In genomic region chr5:57527875-57528274, GRCh38 we compare ENCODE assay signal across 33 cellular contexts.
DNase-seq lines count a peak whose midpoint lies in the region; TF ChIP-seq lines count a peak whose summit lies in the region.
"Had no signal": no experiment of that assay in that cellular context is flagged by ENCODE, and none has a peak within 500 bp of the region (broad histone marks: within the 10 kb centered on the region; RNA-seq: fewer than 3 reads in every experiment).

No MANE protein-coding gene starts in this region.

- H3K4me1 Mint-ChIP-seq in nephron progenitor cell, result peaks cover 58% of the 10 kb centered on the region
- H3K4me1 Mint-ChIP-seq in T-helper 2 cell treated with Interferon-gamma antibody and Interleukin-4, amounts not matched to agents 5 μg/mL and 100 μg/mL, for 36 hours (ENCODE audit: low read depth), result peaks cover 5% of the 10 kb centered on the region
- H3K4me1 Mint-ChIP-seq: B cell; CD14-positive monocyte; CD4-positive, alpha-beta memory T cell; CD4-positive, CD25-positive, alpha-beta regulatory T cell; CD8-positive, alpha-beta memory T cell had no signal

- no peak for TF ChIP-seq CTCF in HEK293 (tag by site-specific recombination; IDR thresholded peaks at IDR 0.05)
- TF ChIP-seq CTCF in nephron progenitor cell (IDR thresholded peaks at IDR 0.05), result no peak

- POLR2A ChIA-PET in HEK293 (lab: Yijun Ruan, JAX), result no interaction called here

- peaks cover 5% of the 10 kb centered on the region for H3K9me3 Mint-ChIP-seq in nephron progenitor cell
- H3K9me3 Mint-ChIP-seq in T-helper 2 cell treated with Interferon-gamma antibody and Interleukin-4, amounts not matched to agents 5 μg/mL and 100 μg/mL, for 36 hours, result no peaks in the 10 kb centered on the region
- H3K9me3 Mint-ChIP-seq: CD4-positive, alpha-beta T cell; CD8-positive, alpha-beta T cell had no signal

- H3K4me1 ChIP-seq in HEK293 (ENCODE audit: control insufficient read depth, insufficient read depth, low read length), result peaks cover 13% of the 10 kb centered on the region
- H3K4me1 ChIP-seq: A549; BE2C; BLaER1; BLaER1 treated with 17β-estradiol and CSF1 and Interleukin-3, amounts not matched to agents 10 nM and 100 nM; Caco-2 had no signal

- no peak overlapping the region for H3K4me3 Mint-ChIP-seq in nephron progenitor cell
- H3K4me3 Mint-ChIP-seq in T-helper 2 cell treated with Interferon-gamma antibody and Interleukin-4, amounts not matched to agents 5 μg/mL and 100 μg/mL, for 36 hours, result no peak overlapping the region
- H3K4me3 Mint-ChIP-seq: B cell; CD14-positive monocyte; CD4-positive, alpha-beta memory T cell; CD4-positive, alpha-beta T cell; CD4-positive, CD25-positive, alpha-beta regulatory T cell; CD8-positive, alpha-beta memory T cell; CD8-positive, alpha-beta T cell had no signal

- H3K27ac Mint-ChIP-seq in nephron progenitor cell, result peak overlapping the region; percentile 73
- no peak overlapping the region for H3K27ac Mint-ChIP-seq in T-helper 2 cell treated with Interferon-gamma antibody and Interleukin-4, amounts not matched to agents 5 μg/mL and 100 μg/mL, for 36 hours
- H3K27ac Mint-ChIP-seq: B cell; CD14-positive monocyte; CD4-positive, alpha-beta memory T cell; CD4-positive, alpha-beta T cell; CD4-positive, CD25-positive, alpha-beta regulatory T cell; CD8-positive, alpha-beta memory T cell; CD8-positive, alpha-beta T cell had no signal

- no peak overlapping the region for H3K4me3 ChIP-seq in HEK293 (ENCODE audit: low read depth, low read length)
- H3K4me3 ChIP-seq: A549; BLaER1; BLaER1 treated with 17β-estradiol and CSF1 and Interleukin-3, amounts not matched to agents 10 nM and 100 nM had no signal

- H3K27me3 Mint-ChIP-seq in nephron progenitor cell (ENCODE audit: low read depth, poor library complexity), result no peaks in the 10 kb centered on the region
- no peaks in the 10 kb centered on the region for H3K27me3 Mint-ChIP-seq in T-helper 2 cell treated with Interferon-gamma antibody and Interleukin-4, amounts not matched to agents 5 μg/mL and 100 μg/mL, for 36 hours (ENCODE audit: low read depth)
- H3K27me3 Mint-ChIP-seq: CD4-positive, alpha-beta T cell had no signal

- H3K36me3 Mint-ChIP-seq in nephron progenitor cell (ENCODE audit: low read depth), result no peaks in the 10 kb centered on the region
- no peaks in the 10 kb centered on the region for H3K36me3 Mint-ChIP-seq in T-helper 2 cell treated with Interferon-gamma antibody and Interleukin-4, amounts not matched to agents 5 μg/mL and 100 μg/mL, for 36 hours (ENCODE audit: low read depth)
- H3K36me3 Mint-ChIP-seq: CD14-positive monocyte; CD4-positive, alpha-beta memory T cell; CD4-positive, CD25-positive, alpha-beta regulatory T cell; CD8-positive, alpha-beta memory T cell; CD8-positive, alpha-beta T cell had no signal

- H3K27ac ChIP-seq in HEK293 (ENCODE audit: extremely low read depth, low read depth, low read length), result no peak overlapping the region
- H3K27ac ChIP-seq: 22Rv1; A549; BLaER1; BLaER1 treated with 17β-estradiol and CSF1 and Interleukin-3, amounts not matched to agents 10 nM and 100 nM; C4-2B had no signal

- H3K9me3 ChIP-seq in HEK293 (ENCODE audit: control insufficient read depth, insufficient read depth, low read depth, low read length), result no peaks in the 10 kb centered on the region
- H3K9me3 ChIP-seq: A549; BE2C; BLaER1; BLaER1 treated with 17β-estradiol and CSF1 and Interleukin-3, amounts not matched to agents 10 nM and 100 nM; Caco-2 had no signal

- peak; percentile 70 for DNase-seq in left kidney (ENCODE audit: low read depth, low spot score)
- no peak for DNase-seq in nephron progenitor cell
- DNase-seq in activated CD4-positive, alpha-beta T cell treated with anti-CD3 and anti-CD28 coated beads for 1 hour, result no peak
- no peak for DNase-seq in T-helper 2 cell treated with Interferon-gamma antibody and Interleukin-4, amounts not matched to agents 5 μg/mL and 100 μg/mL, for 36 hours (ENCODE audit: low spot score)
- DNase-seq in central memory CD4-positive, alpha-beta T cell, result no peak
- DNase-seq: 8988T; ACHN; AML-193; BE2C; C1 segment of cervical spinal cord; Caco-2; Calu3; CD4-positive, alpha-beta memory T cell; CD4-positive, alpha-beta T cell; CD4-positive, CD25-positive, alpha-beta regulatory T cell; CD8-positive, alpha-beta memory T cell; CD8-positive, alpha-beta T cell; COR-L47; DMS 273 treated with DMSO at 0.1 percent for 48 hours; DMS153; DMS53; DMS79; DMS79 treated with DMSO at 0.1 percent for 48 hours; DND-41; EL had no signal

- H3K36me3 ChIP-seq in HEK293 (ENCODE audit: control insufficient read depth in 2 of 2, insufficient read depth in 1 of 2, low read length in 2 of 2), result no peaks in the 10 kb centered on the region
- H3K36me3 ChIP-seq: BE2C; BLaER1; BLaER1 treated with 17β-estradiol and CSF1 and Interleukin-3, amounts not matched to agents 10 nM and 100 nM had no signal

- CTCF ChIA-PET in HEK293 (lab: Yijun Ruan, JAX), result no interaction called here

TF ChIP-seq in HEK293, 187 proteins besides CTCF, POLR2A, EP300 and RAD21:
- TF ChIP-seq ZSCAN16 (tag by site-specific recombination; IDR thresholded peaks at IDR 0.05) (no peak), ZNF174 (tag by site-specific recombination; IDR thresholded peaks at IDR 0.05) (no peak), ZNF692 (tag by site-specific recombination; IDR thresholded peaks at IDR 0.05) (no peak), GLI4 (tag by site-specific recombination; IDR thresholded peaks at IDR 0.05) (no peak), ZNF449 (tag by site-specific recombination; IDR thresholded peaks at IDR 0.05) (peak; percentile 83), ZNF184 (tag by site-specific recombination; IDR thresholded peaks at IDR 0.05) (no peak)
